ENCODE assay signal across 20 cellular contexts in the genomic region with DNA sequence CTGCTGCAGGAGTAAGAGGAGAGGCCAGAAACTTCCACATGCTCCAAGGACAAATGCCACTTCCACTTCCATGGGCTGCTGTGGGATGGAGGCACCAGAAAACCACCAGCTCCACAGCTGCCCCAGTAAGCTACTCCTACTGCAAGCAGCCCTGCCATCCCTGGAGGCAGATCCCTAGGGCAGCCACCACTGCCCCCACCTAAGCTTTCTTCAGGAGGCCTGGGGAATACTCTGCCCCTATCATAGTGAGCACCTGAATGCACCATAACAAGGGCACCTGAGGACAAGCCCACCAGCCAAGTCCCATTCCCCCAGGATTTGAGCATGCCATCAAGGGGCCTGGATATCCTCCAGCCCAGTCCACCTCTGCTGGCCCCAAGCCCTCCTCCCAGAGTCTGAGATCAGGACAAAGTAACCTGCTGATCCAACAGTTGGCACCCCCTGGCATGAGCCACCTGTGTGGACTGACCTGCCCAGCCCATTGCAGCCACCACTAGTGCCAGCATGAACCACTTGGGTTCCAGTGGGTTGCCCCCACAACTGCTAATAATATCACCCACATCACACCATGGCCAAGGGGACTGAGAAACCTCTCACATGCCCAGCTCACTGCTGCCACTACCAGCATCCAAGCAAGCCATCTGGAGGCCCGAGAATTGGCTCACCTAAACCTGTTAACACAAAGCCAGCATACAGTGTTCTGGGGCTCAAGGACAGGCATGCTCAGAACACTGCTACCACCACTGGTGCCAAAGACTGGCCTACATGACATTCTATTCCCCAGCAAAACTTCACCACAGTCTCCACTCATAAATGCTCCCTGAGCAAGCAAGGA.
DNase-seq lines count a peak whose midpoint lies in the region; ATAC-seq, FAIRE-seq and TF ChIP-seq lines count a peak whose summit lies in the region.
"Had no signal": no experiment of that assay in that cellular context is flagged by ENCODE, and none has a peak within 500 bp of the region (broad histone marks: within the 10 kb centered on the region; RNA-seq: fewer than 3 reads in every experiment).

No MANE protein-coding gene starts in this region.

- no peak for TF ChIP-seq CTCF in chondrocyte (IDR thresholded peaks at IDR 0.05)

- intact Hi-C loops in sciatic nerve (cut with DNase I), result no loop called here

- no peak overlapping the region for H3K27ac Mint-ChIP-seq in chondrocyte (ENCODE audit: unreplicated experiment)
- H3K27ac Mint-ChIP-seq: IgD-negative memory B cell had no signal

- DNase-seq in H54 (ENCODE audit: insufficient read length, low spot score) (peak; percentile 0), NCI-H446 treated with DMSO at 0.1 percent for 48 hours (lab: John Stamatoyannopoulos, UW) (peak; percentile 66), chondrocyte (ENCODE audit: low spot score) (peak; percentile 44), sciatic nerve (ENCODE audit: low spot score) (no peak), DMS53 treated with DMSO at 0.1 percent for 48 hours (lab: John Stamatoyannopoulos, UW; ENCODE audit: unreplicated experiment) (no peak), DMS79 treated with DMSO at 0.1 percent for 48 hours (lab: John Stamatoyannopoulos, UW) (no peak), kidney glomerular epithelial cell (lab: John Stamatoyannopoulos, UW) (no peak)
- DNase-seq: CD4-positive, CD25-positive, alpha-beta regulatory T cell; EL; GF-D8; GOT3; MM.1S; NCI-H2029; NCI-H526 treated with DMSO at 0.1 percent for 48 hours; SHP77 had no signal

- no peak for TF ChIP-seq POLR2A in H54 (IDR thresholded peaks at IDR 0.05; ENCODE audit: low read depth, low read length)

- no peaks in the 10 kb centered on the region for H3K27me3 Mint-ChIP-seq in chondrocyte (ENCODE audit: low read depth)
- H3K27me3 Mint-ChIP-seq: CD4-positive, CD25-positive, alpha-beta regulatory T cell; IgD-negative memory B cell had no signal

- peaks cover 4% of the 10 kb centered on the region for H3K9me3 Mint-ChIP-seq in chondrocyte (ENCODE audit: low read depth)

- H3K4me1 Mint-ChIP-seq in chondrocyte (ENCODE audit: low read depth), result no peaks in the 10 kb centered on the region
- H3K4me1 Mint-ChIP-seq: CD4-positive, CD25-positive, alpha-beta regulatory T cell; IgD-negative memory B cell had no signal

- ATAC-seq in sciatic nerve (peak; percentile 13), HG02763 (IDR thresholded peaks at IDR 0.05; ENCODE audit: unreplicated experiment) (no peak)
- ATAC-seq: HCT116 had no signal

- H3K4me3 Mint-ChIP-seq in chondrocyte (ENCODE audit: unreplicated experiment), result no peak overlapping the region
- H3K4me3 Mint-ChIP-seq: CD4-positive, CD25-positive, alpha-beta regulatory T cell had no signal

- H3K36me3 Mint-ChIP-seq in chondrocyte (ENCODE audit: low read depth), result no peaks in the 10 kb centered on the region
- H3K36me3 Mint-ChIP-seq: CD4-positive, CD25-positive, alpha-beta regulatory T cell had no signal

- FAIRE-seq in H54 (lab: Jason Lieb, UNC), result no peak
- FAIRE-seq: A204.1, GM12891 had no signal

Comparison
In these comparisons a context has a peak if more than half of its experiments do, and no peak if none do; other contexts are left out.
1. DNase-seq: peak in H54 (single experiment), NCI-H446 treated with DMSO at 0.1 percent for 48 hours (single experiment) and chondrocyte (single experiment); none in sciatic nerve (single experiment), DMS53 treated with DMSO at 0.1 percent for 48 hours (single experiment), DMS79 treated with DMSO at 0.1 percent for 48 hours (single experiment) and kidney glomerular epithelial cell (single experiment).